In genomic region chr21:38181101-38181500, GRCh38 we compare ENCODE assay signal across 19 cellular contexts.
DNase-seq lines count a peak whose midpoint lies in the region; ATAC-seq and TF ChIP-seq lines count a peak whose summit lies in the region.
"Had no signal": no experiment of that assay in that cellular context is flagged by ENCODE, and none has a peak within 500 bp of the region (broad histone marks: within the 10 kb centered on the region; RNA-seq: fewer than 3 reads in every experiment).

No MANE protein-coding gene starts in this region.

- H3K9me3 Mint-ChIP-seq in GM23338, result peaks cover 12% of the 10 kb centered on the region; the same call in 2 of the 3 replicates
- H3K9me3 Mint-ChIP-seq: activated naive CD8-positive, alpha-beta T cell treated with anti-CD3 and anti-CD28 coated beads, Interleukin-2, amount 10 ng/mL, durations not matched to agents 7 days and 5 days; natural killer cell had no signal

- no peaks in the 10 kb centered on the region for H3K79me2 ChIP-seq in GM23338 (replicated peaks; ENCODE audit: insufficient read depth)

- H3K4me1 Mint-ChIP-seq in GM23338, result no peaks in the 10 kb centered on the region
- H3K4me1 Mint-ChIP-seq: activated naive CD8-positive, alpha-beta T cell treated with anti-CD3 and anti-CD28 coated beads, Interleukin-2, amount 10 ng/mL, durations not matched to agents 7 days and 5 days; natural killer cell had no signal

- H3K4me1 ChIP-seq in GM23338 (ENCODE audit: insufficient read depth), result no peaks in the 10 kb centered on the region
- H3K4me1 ChIP-seq: thyroid gland had no signal

- TF ChIP-seq CTCF in GM23338 (conservative IDR thresholded peaks at IDR 0.05; ENCODE audit: low read depth in 2 of 2) (no peak), fibroblast of the aortic adventitia (IDR thresholded peaks at IDR 0.05; ENCODE audit: insufficient read depth, low read length) (no peak), lower leg skin (IDR thresholded peaks at IDR 0.05) (no peak)

- H3K36me3 Mint-ChIP-seq in GM23338 (ENCODE audit: low read depth), result no peaks in the 10 kb centered on the region
- H3K36me3 Mint-ChIP-seq: activated naive CD8-positive, alpha-beta T cell treated with anti-CD3 and anti-CD28 coated beads, Interleukin-2, amount 10 ng/mL, durations not matched to agents 7 days and 5 days; natural killer cell had no signal

- H3K4me2 ChIP-seq in GM23338, result no peak overlapping the region

- peak overlapping the region; percentile 14; the same call in 1 of the 2 replicates for H2AFZ ChIP-seq in GM23338

- H3K36me3 ChIP-seq in GM23338 (ENCODE audit: insufficient read depth), result no peaks in the 10 kb centered on the region
- H3K36me3 ChIP-seq: thyroid gland had no signal

- no peak for TF ChIP-seq POLR2A in lower leg skin (IDR thresholded peaks at IDR 0.05)

- no peak overlapping the region for H3K27ac Mint-ChIP-seq in GM23338
- H3K27ac Mint-ChIP-seq: activated CD4-positive, alpha-beta T cell treated with anti-CD3 and anti-CD28 coated beads for 36 hours; activated naive CD8-positive, alpha-beta T cell treated with anti-CD3 and anti-CD28 coated beads, Interleukin-2, amount 10 ng/mL, durations not matched to agents 7 days and 5 days; activated T-helper 2 cell treated with anti-CD3 and anti-CD28 coated beads, Interferon-gamma antibody, Interleukin-2, Interleukin-4, amounts not matched to agents 10 μg/mL and 5 μg/mL and 100 μg/mL, durations not matched to agents 14 hours and 24 hours and 36 hours; natural killer cell had no signal

- WGBS in lower leg skin, 2 donors, result 46% methylated on average over 3 of the region's 3 CpGs

- DNase-seq in GM23338 (ENCODE audit: low spot score) (no peak), amniotic epithelial cell (ENCODE audit: low read depth) (peak; percentile 61), fibroblast of the aortic adventitia (ENCODE audit: low read depth) (peak; percentile 15), HuH-7.5 (ENCODE audit: low spot score) (no peak), lower leg skin (ENCODE audit: low spot score in 2 of 2) (no peak), T-helper 1 cell (no peak)
- DNase-seq: activated CD4-positive, alpha-beta T cell treated with anti-CD3 and anti-CD28 coated beads for 36 hours; activated naive CD8-positive, alpha-beta T cell treated with anti-CD3 and anti-CD28 coated beads, Interleukin-2, amount 10 ng/mL, durations not matched to agents 7 days and 5 days; DMS79; left cardiac atrium; natural killer cell; NCI-H2171; NCI-H748 treated with DMSO at 0.1 percent for 48 hours; Right ventricle myocardium superior; stimulated activated CD4-positive, alpha-beta T cell treated with anti-CD3 and anti-CD28 coated beads, Interleukin-2, amount 100 ng/mL, for 24 hours; stimulated activated naive CD4-positive, alpha-beta T cell treated with Interleukin-2 at 50 U/mL for 16 hours; thyroid gland had no signal

- H3K4me3 ChIP-seq in GM23338 (no peak overlapping the region), fibroblast of the aortic adventitia (ENCODE audit: low read depth, low read length) (no peak overlapping the region), lower leg skin (ENCODE audit: low read depth, poor library complexity, severe bottlenecking) (no peak overlapping the region)
- H3K4me3 ChIP-seq: thyroid gland had no signal

- H3K4me3 Mint-ChIP-seq in GM23338, result no peak overlapping the region
- H3K4me3 Mint-ChIP-seq: activated CD4-positive, alpha-beta T cell treated with anti-CD3 and anti-CD28 coated beads for 36 hours; activated naive CD8-positive, alpha-beta T cell treated with anti-CD3 and anti-CD28 coated beads, Interleukin-2, amount 10 ng/mL, durations not matched to agents 7 days and 5 days; natural killer cell had no signal

- no peak for ATAC-seq in GM23338
- ATAC-seq in HG03097 (IDR thresholded peaks at IDR 0.05; ENCODE audit: low FRiP score, unreplicated experiment), result no peak
- ATAC-seq: activated CD4-positive, alpha-beta T cell treated with anti-CD3 and anti-CD28 coated beads for 36 hours; left cardiac atrium; natural killer cell had no signal

- no peaks in the 10 kb centered on the region for H3K27me3 Mint-ChIP-seq in GM23338 (ENCODE audit: insufficient read depth, low read depth, poor library complexity)

- no peaks in the 10 kb centered on the region for H3K9me2 ChIP-seq in GM23338 (ENCODE audit: insufficient read depth)

- no peaks in the 10 kb centered on the region for H3K27me3 ChIP-seq in GM23338 (ENCODE audit: insufficient read depth)
- H3K27me3 ChIP-seq: thyroid gland had no signal

- no peaks in the 10 kb centered on the region for H4K20me1 ChIP-seq in GM23338 (replicated peaks; ENCODE audit: insufficient read depth)

- H3F3A ChIP-seq in GM23338 (replicated peaks; ENCODE audit: low read depth), result no peaks in the 10 kb centered on the region

- intact Hi-C loops in lower leg skin (cut with DNase I; ENCODE audit: low total_unique reads), result no loop called here

- H3K27ac ChIP-seq in GM23338 (ENCODE audit: low read depth), result no peak overlapping the region
- H3K27ac ChIP-seq: thyroid gland had no signal

TF ChIP-seq in GM23338, 12 proteins besides CTCF, POLR2A, EP300 and RAD21:
- TF ChIP-seq REST (IDR thresholded peaks at IDR 0.05; ENCODE audit: unreplicated experiment), result no peak
- no peak for TF ChIP-seq JUNB (IDR thresholded peaks at IDR 0.05; ENCODE audit: unreplicated experiment)
- TF ChIP-seq NANOG (IDR thresholded peaks at IDR 0.05; ENCODE audit: borderline replicate concordance), result no peak
- no peak for TF ChIP-seq ETS1 (IDR thresholded peaks at IDR 0.05)
- TF ChIP-seq EZH2 (IDR thresholded peaks at IDR 0.05; ENCODE audit: low read depth, unreplicated experiment), result no peak
- no peak for TF ChIP-seq STAT1 (IDR thresholded peaks at IDR 0.05; ENCODE audit: unreplicated experiment)
- no peak for TF ChIP-seq POLR2AphosphoS5 (IDR thresholded peaks at IDR 0.05; ENCODE audit: low read depth)
- no peak for TF ChIP-seq CREB1 (CRISPR knock-in tag; IDR thresholded peaks at IDR 0.05; ENCODE audit: low read depth)

Comparison
In these comparisons a context has a peak if more than half of its experiments do, and no peak if none do; other contexts are left out.
1. DNase-seq: peak in amniotic epithelial cell (single experiment) and fibroblast of the aortic adventitia (single experiment); none in GM23338 (single experiment), HuH-7.5 (single experiment), lower leg skin (0 of 2) and T-helper 1 cell (0 of 5).